1 cellular context compared by ENCODE assay signal in genomic region chr19:1279782-1280341, GRCh38.
TF ChIP-seq lines count a peak whose summit lies in the region.

No MANE protein-coding gene starts in this region.

TF ChIP-seq in K562, 482 proteins besides CTCF, POLR2A, EP300 and RAD21 (continued from another document and continues in another):
- TF ChIP-seq NR1H2 (CRISPR knock-in tag; IDR thresholded peaks at IDR 0.05) (no peak), ZNF583 (CRISPR knock-in tag; IDR thresholded peaks at IDR 0.05) (no peak), NEUROD1 (IDR thresholded peaks at IDR 0.05; ENCODE audit: borderline replicate concordance, low read depth, low read length, partially characterized antibody) (peak; percentile 24), ZNF263 (CRISPR knock-in tag; IDR thresholded peaks at IDR 0.05; ENCODE audit: borderline replicate concordance) (peak; percentile 85), HMGXB4 (CRISPR knock-in tag; IDR thresholded peaks at IDR 0.05) (no peak), ATF1 (CRISPR knock-in tag; IDR thresholded peaks at IDR 0.05) (no peak), ATF1 (tag; IDR thresholded peaks at IDR 0.05) (peak; percentile 48), HSF4 (CRISPR knock-in tag; IDR thresholded peaks at IDR 0.05; ENCODE audit: borderline replicate concordance) (no peak), ZBTB8A (IDR thresholded peaks at IDR 0.05; ENCODE audit: partially characterized antibody) (no peak), ZFPM2 (CRISPR knock-in tag; IDR thresholded peaks at IDR 0.05) (no peak), ZNF77 (CRISPR knock-in tag; IDR thresholded peaks at IDR 0.05) (no peak), GMEB1 (CRISPR knock-in tag; IDR thresholded peaks at IDR 0.05) (no peak), ZNF592 (IDR thresholded peaks at IDR 0.05) (no peak), FOXA1 (IDR thresholded peaks at IDR 0.05; ENCODE audit: borderline replicate concordance) (no peak), ZBTB11 (CRISPR knock-in tag; IDR thresholded peaks at IDR 0.05) (no peak), HDGF (IDR thresholded peaks at IDR 0.05) (0 out of 2 replicates have a peak, but pooled peaks have one; percentile 70), RBM39 (optimal IDR thresholded peaks at IDR 0.05; ENCODE audit: low read depth, low read length) (no peak), ZNF347 (CRISPR knock-in tag; IDR thresholded peaks at IDR 0.05; ENCODE audit: low read depth) (no peak), TCFL5 (CRISPR knock-in tag; conservative IDR thresholded peaks at IDR 0.05) (no peak), ZNF212 (CRISPR knock-in tag; IDR thresholded peaks at IDR 0.05) (no peak), MEIS2 (IDR thresholded peaks at IDR 0.05; ENCODE audit: partially characterized antibody) (peak; percentile 42), ZNF589 (CRISPR knock-in tag; IDR thresholded peaks at IDR 0.05; ENCODE audit: low read depth) (no peak), HBP1 (CRISPR knock-in tag; IDR thresholded peaks at IDR 0.05) (no peak), MNT (conservative IDR thresholded peaks at IDR 0.05) (peak; percentile 46 to 53; a peak in 3 of 4 replicates), SLC30A9 (CRISPR knock-in tag; IDR thresholded peaks at IDR 0.05) (no peak), RB1 (IDR thresholded peaks at IDR 0.05; ENCODE audit: low read depth) (peak; percentile 62; the same call in 1 of the 2 replicates), HIVEP1 (CRISPR knock-in tag; IDR thresholded peaks at IDR 0.05) (no peak), DMBX1 (CRISPR knock-in tag; IDR thresholded peaks at IDR 0.05; ENCODE audit: borderline replicate concordance) (no peak), NFIC (IDR thresholded peaks at IDR 0.05) (no peak), ZNF324 (CRISPR knock-in tag; IDR thresholded peaks at IDR 0.05) (no peak), HNRNPLL (IDR thresholded peaks at IDR 0.05; ENCODE audit: low read depth, low read length, poor library complexity, severe bottlenecking) (no peak), PREB (CRISPR knock-in tag; IDR thresholded peaks at IDR 0.05) (no peak), ZNF395 (CRISPR knock-in tag; IDR thresholded peaks at IDR 0.05) (no peak), TRIM24 (IDR thresholded peaks at IDR 0.05) (no peak), RBM22 (IDR thresholded peaks at IDR 0.05; ENCODE audit: low read depth, low read length, poor library complexity, severe bottlenecking) (no peak), TSC22D4 (tag; IDR thresholded peaks at IDR 0.05) (no peak), ZSCAN29 (IDR thresholded peaks at IDR 0.05) (no peak), MCM5 (IDR thresholded peaks at IDR 0.05; ENCODE audit: low read depth) (no peak), EHMT2 (IDR thresholded peaks at IDR 0.05) (no peak), HDAC2 (IDR thresholded peaks at IDR 0.05) (peak; percentile 92; the same call in 1 of the 2 replicates), ZNF282 (CRISPR knock-in tag; IDR thresholded peaks at IDR 0.05) (no peak), HCFC1 (IDR thresholded peaks at IDR 0.05; ENCODE audit: low read depth, low read length) (no peak), SPI1 (IDR thresholded peaks at IDR 0.05; ENCODE audit: borderline replicate concordance, low read depth, low read length) (peak; percentile 16; the same call in 1 of the 2 replicates), NBN (IDR thresholded peaks at IDR 0.05; ENCODE audit: low read depth) (no peak), DPF2 (IDR thresholded peaks at IDR 0.05) (no peak), ZNF197 (CRISPR knock-in tag; IDR thresholded peaks at IDR 0.05; ENCODE audit: low read depth) (no peak), DIDO1 (tag; IDR thresholded peaks at IDR 0.05; ENCODE audit: low read depth) (no peak), DLX4 (CRISPR knock-in tag; IDR thresholded peaks at IDR 0.05) (no peak), PYGO2 (tag; IDR thresholded peaks at IDR 0.05) (no peak), NFIX (CRISPR knock-in tag; IDR thresholded peaks at IDR 0.05; ENCODE audit: low read depth) (no peak), MAX (CRISPR knock-in tag; IDR thresholded peaks at IDR 0.05) (peak; percentile 74), CHD1 (IDR thresholded peaks at IDR 0.05; ENCODE audit: low read length) (no peak), E2F6 (IDR thresholded peaks at IDR 0.05; ENCODE audit: borderline replicate concordance in 1 of 2, extremely low read depth in 1 of 2, insufficient read depth in 1 of 2, insufficient read length in 1 of 2, low read depth in 1 of 2, low read length in 1 of 2, poor library complexity in 1 of 2, severe bottlenecking in 1 of 2) (peak in 1 of 2 experiments; percentile 11)
